In the genomic region with DNA sequence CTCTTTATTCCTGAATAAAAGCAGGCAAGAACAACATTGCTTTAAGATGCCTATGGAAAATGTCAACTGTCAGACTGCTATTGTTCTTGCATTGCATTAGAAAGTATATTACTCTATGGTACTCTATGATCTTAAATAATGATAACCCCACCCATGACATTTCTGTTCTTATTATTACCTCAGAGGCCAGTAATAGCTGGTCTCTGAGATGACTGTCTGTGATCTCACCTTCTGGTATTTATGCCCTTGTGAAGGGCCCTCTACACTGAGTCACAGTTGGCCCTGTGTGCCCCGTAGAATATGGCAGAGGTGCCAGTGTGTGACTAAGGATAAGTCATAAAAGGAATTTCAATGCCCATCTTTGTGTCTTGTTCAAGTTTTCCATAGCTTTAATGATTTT, we compare ENCODE assay signal across 11 cellular contexts.
DNase-seq lines count a peak whose midpoint lies in the region; ATAC-seq and TF ChIP-seq lines count a peak whose summit lies in the region.
"Had no signal": no experiment of that assay in that cellular context is flagged by ENCODE, and none has a peak within 500 bp of the region (broad histone marks: within the 10 kb centered on the region; RNA-seq: fewer than 3 reads in every experiment).

No MANE protein-coding gene starts in this region.

- no peak overlapping the region for H3K27ac Mint-ChIP-seq in stimulated activated memory B cell treated with anti-CD40 and anti-IgM and Interleukin-4, amounts not matched to agents 10 μg/mL and 1 μg/mL and 100 μg/mL, for 72 hours
- H3K27ac Mint-ChIP-seq: WTC11 had no signal

- no peaks in the 10 kb centered on the region for H3K4me1 Mint-ChIP-seq in stimulated activated memory B cell treated with anti-CD40 and anti-IgM and Interleukin-4, amounts not matched to agents 10 μg/mL and 1 μg/mL and 100 μg/mL, for 72 hours
- H3K4me1 Mint-ChIP-seq: WTC11 had no signal

- no peaks in the 10 kb centered on the region for H3K9me3 Mint-ChIP-seq in stimulated activated memory B cell treated with anti-CD40 and anti-IgM and Interleukin-4, amounts not matched to agents 10 μg/mL and 1 μg/mL and 100 μg/mL, for 72 hours

- peaks cover 28% of the 10 kb centered on the region for H3K27me3 Mint-ChIP-seq in stimulated activated memory B cell treated with anti-CD40 and anti-IgM and Interleukin-4, amounts not matched to agents 10 μg/mL and 1 μg/mL and 100 μg/mL, for 72 hours

- no peaks in the 10 kb centered on the region for H3K36me3 Mint-ChIP-seq in stimulated activated memory B cell treated with anti-CD40 and anti-IgM and Interleukin-4, amounts not matched to agents 10 μg/mL and 1 μg/mL and 100 μg/mL, for 72 hours
- H3K36me3 Mint-ChIP-seq: WTC11 had no signal

- ATAC-seq in GM19395 (IDR thresholded peaks at IDR 0.05; ENCODE audit: unreplicated experiment) = no peak
- no peak for ATAC-seq in stimulated activated memory B cell treated with anti-CD40 and anti-IgM and Interleukin-4, amounts not matched to agents 10 μg/mL and 1 μg/mL and 100 μg/mL, for 72 hours
- ATAC-seq: WTC11 had no signal

- no peak for TF ChIP-seq CTCF in fibroblast of mammary gland (conservative IDR thresholded peaks at IDR 0.05; ENCODE audit: control insufficient read depth, insufficient read depth, low read depth, low read length)

- no peak overlapping the region for H3K4me3 Mint-ChIP-seq in stimulated activated memory B cell treated with anti-CD40 and anti-IgM and Interleukin-4, amounts not matched to agents 10 μg/mL and 1 μg/mL and 100 μg/mL, for 72 hours
- H3K4me3 Mint-ChIP-seq: WTC11 had no signal

- no peak overlapping the region for H3K4me3 ChIP-seq in fibroblast of mammary gland (ENCODE audit: control insufficient read depth, low read depth, low read length)
- H3K4me3 ChIP-seq: esophagus squamous epithelium, thyroid gland had no signal

- DNase-seq in 8988T (peak; percentile 59), GOT3 (lab: John Stamatoyannopoulos, UW) (peak; percentile 39), RPMI7951 (ENCODE audit: low read depth) (peak; percentile 86), fibroblast of mammary gland (ENCODE audit: low read depth) (peak; percentile 59), NCI-H1436 treated with DMSO at 0.1 percent for 48 hours (lab: John Stamatoyannopoulos, UW) (no peak)
- no peak for DNase-seq in NK-92 treated with Interleukin-12 subunit alpha and Interleukin-12 subunit beta, amount 100 ng/mL, for 24 hours (lab: John Stamatoyannopoulos, UW)
- DNase-seq: esophagus squamous epithelium, thyroid gland had no signal

Comparison
In these comparisons a context has a peak if more than half of its experiments do, and no peak if none do; other contexts are left out.
1. DNase-seq: peak in 8988T (single experiment), GOT3 (single experiment), RPMI7951 (single experiment) and fibroblast of mammary gland (single experiment); none in NCI-H1436 treated with DMSO at 0.1 percent for 48 hours (single experiment) and NK-92 treated with Interleukin-12 subunit alpha and Interleukin-12 subunit beta, amount 100 ng/mL, for 24 hours (single experiment).